In genomic region chrX:139889760-139890159, GRCh38 we compare ENCODE assay signal across 17 cellular contexts. TPM values are rescaled to one million over a fixed set of nuclear protein-coding genes. Genes with fewer than 3 reads are reported as not detected.
A peak's percentile ranks its signal among the peaks of the same experiment; 100 is the strongest.
DNase-seq lines count a peak whose midpoint lies in the region; ATAC-seq and TF ChIP-seq lines count a peak whose summit lies in the region.
"Had no signal": no experiment of that assay in that cellular context is flagged by ENCODE, and none has a peak within 500 bp of the region (broad histone marks: within the 10 kb centered on the region; RNA-seq: fewer than 3 reads in every experiment).

No MANE protein-coding gene starts in this region.

- no peaks in the 10 kb centered on the region for H4K20me1 ChIP-seq in neural progenitor cell (ENCODE audit: low read depth)

- H3K4me2 ChIP-seq in neural progenitor cell, result no peak overlapping the region

- no peak for TF ChIP-seq CTCF in HEK293 (tag by site-specific recombination; IDR thresholded peaks at IDR 0.05)
- TF ChIP-seq CTCF in foreskin keratinocyte (conservative IDR thresholded peaks at IDR 0.05), result no peak
- no peak for TF ChIP-seq CTCF in neural progenitor cell (IDR thresholded peaks at IDR 0.05)

- no peak overlapping the region for H3K27ac Mint-ChIP-seq in neural progenitor cell
- H3K27ac Mint-ChIP-seq: activated naive CD8-positive, alpha-beta T cell treated with anti-CD3 and anti-CD28 coated beads, Interleukin-2, amount 50 U/mL, for 24 hours; natural killer cell treated with Interleukin-12 subunit alpha and Interleukin-12 subunit beta and Interleukin-15 and Interleukin-18, amount 100 ng/mL, for 72 hours had no signal

- H3K4me1 Mint-ChIP-seq in neural progenitor cell, result no peaks in the 10 kb centered on the region

- H3K27me3 ChIP-seq in adipocyte (replicated peaks; ENCODE audit: control insufficient read depth, insufficient read depth, low read length) (no peaks in the 10 kb centered on the region), foreskin keratinocyte (no peaks in the 10 kb centered on the region), neural progenitor cell (no peaks in the 10 kb centered on the region)
- H3K27me3 ChIP-seq: esophagus squamous epithelium, SJCRH30, testis had no signal

- H3K4me3 Mint-ChIP-seq in neural progenitor cell, result no peak overlapping the region
- H3K4me3 Mint-ChIP-seq: activated naive CD8-positive, alpha-beta T cell treated with anti-CD3 and anti-CD28 coated beads, Interleukin-2, amount 50 U/mL, for 24 hours; activated T-cell treated with anti-CD3 and anti-CD28 coated beads, Interleukin-2, amount 50 U/mL, for 4 hours; natural killer cell treated with Interleukin-12 subunit alpha and Interleukin-12 subunit beta and Interleukin-15 and Interleukin-18, amount 100 ng/mL, for 72 hours had no signal

- no peaks in the 10 kb centered on the region for H3K36me3 Mint-ChIP-seq in neural progenitor cell
- H3K36me3 Mint-ChIP-seq: natural killer cell treated with Interleukin-12 subunit alpha and Interleukin-12 subunit beta and Interleukin-15 and Interleukin-18, amount 100 ng/mL, for 72 hours had no signal

- H3K9me3 ChIP-seq in HEK293 (ENCODE audit: control insufficient read depth, insufficient read depth, low read depth, low read length) (no peaks in the 10 kb centered on the region), adipocyte (ENCODE audit: control insufficient read depth, low read length) (no peaks in the 10 kb centered on the region), neural progenitor cell (ENCODE audit: low read depth) (peaks cover 13% of the 10 kb centered on the region)
- H3K9me3 ChIP-seq: esophagus squamous epithelium, SJCRH30, testis had no signal

- H2AFZ ChIP-seq in neural progenitor cell (replicated peaks), result no peak overlapping the region

- DNase-seq in ACHN (peak; percentile 5), adipocyte (ENCODE audit: low read depth) (peak; percentile 42), foreskin keratinocyte (peak in 1 of 2 donors; percentile 37), neural progenitor cell (ENCODE audit: low spot score) (no peak)
- no peak for DNase-seq in activated CD8-positive, alpha-beta memory T cell treated with anti-CD3 and anti-CD28 coated beads, Interleukin-2, amount 50 U/mL, for 4 hours
- DNase-seq: activated naive CD8-positive, alpha-beta T cell treated with anti-CD3 and anti-CD28 coated beads, Interleukin-2, amount 50 U/mL, for 24 hours; activated T-cell treated with anti-CD3 and anti-CD28 coated beads, Interleukin-2, amount 50 U/mL, for 4 hours; esophagus squamous epithelium; NCI-H1048; NCI-H446; SJCRH30; testis had no signal

- H3K79me2 ChIP-seq in neural progenitor cell (ENCODE audit: low read depth), result peaks cover 20% of the 10 kb centered on the region

- no peak overlapping the region for H3K4me3 ChIP-seq in HEK293 (ENCODE audit: low read depth, low read length)
- no peak overlapping the region for H3K4me3 ChIP-seq in adipocyte (ENCODE audit: low read length)
- H3K4me3 ChIP-seq in neural progenitor cell, result no peak overlapping the region
- H3K4me3 ChIP-seq: esophagus squamous epithelium, SJCRH30, testis had no signal

- no peaks in the 10 kb centered on the region for H3K4me1 ChIP-seq in HEK293 (ENCODE audit: control insufficient read depth, insufficient read depth, low read length)
- peaks cover 3% of the 10 kb centered on the region for H3K4me1 ChIP-seq in adipocyte (ENCODE audit: control insufficient read depth, insufficient read depth, low read length)
- peaks cover 13% of the 10 kb centered on the region for H3K4me1 ChIP-seq in foreskin keratinocyte
- H3K4me1 ChIP-seq in neural progenitor cell, result no peaks in the 10 kb centered on the region
- H3K4me1 ChIP-seq: SJCRH30, testis had no signal

- H3K27ac ChIP-seq in HEK293 (ENCODE audit: extremely low read depth, low read depth, low read length) (no peak overlapping the region), foreskin keratinocyte (no peak overlapping the region), neural progenitor cell (no peak overlapping the region)
- H3K27ac ChIP-seq: esophagus squamous epithelium, SJCRH30, testis had no signal

- CTCF ChIA-PET in HEK293 (lab: Yijun Ruan, JAX), result interaction anchor here (0.6 kb wide), 2 partner anchors 21 to 77 kb away, joined by 3 to 4 read pairs; no protein-coding TSS in a partner anchor

- H3K9me3 Mint-ChIP-seq in neural progenitor cell, result peaks cover 2% of the 10 kb centered on the region
- H3K9me3 Mint-ChIP-seq: activated naive CD8-positive, alpha-beta T cell treated with anti-CD3 and anti-CD28 coated beads, Interleukin-2, amount 50 U/mL, for 24 hours; activated T-cell treated with anti-CD3 and anti-CD28 coated beads, Interleukin-2, amount 50 U/mL, for 4 hours; natural killer cell treated with Interleukin-12 subunit alpha and Interleukin-12 subunit beta and Interleukin-15 and Interleukin-18, amount 100 ng/mL, for 72 hours had no signal

- H3F3A ChIP-seq in neural progenitor cell (ENCODE audit: low read depth), result no peaks in the 10 kb centered on the region

- H3K27me3 Mint-ChIP-seq in neural progenitor cell (ENCODE audit: insufficient read depth, low read depth), result no peaks in the 10 kb centered on the region
- H3K27me3 Mint-ChIP-seq: activated naive CD8-positive, alpha-beta T cell treated with anti-CD3 and anti-CD28 coated beads, Interleukin-2, amount 50 U/mL, for 24 hours; natural killer cell treated with Interleukin-12 subunit alpha and Interleukin-12 subunit beta and Interleukin-15 and Interleukin-18, amount 100 ng/mL, for 72 hours had no signal

- H3K9ac ChIP-seq in adipocyte (ENCODE audit: low read length), result no peak overlapping the region
- no peak overlapping the region for H3K9ac ChIP-seq in neural progenitor cell

- H3K36me3 ChIP-seq in HEK293 (ENCODE audit: control insufficient read depth in 2 of 2, insufficient read depth in 1 of 2, low read length in 2 of 2) (peaks cover 0 to 6% of the 10 kb centered on the region in 2 experiments; a peak in 2 of 3 replicates), adipocyte (ENCODE audit: control insufficient read depth, insufficient read depth, low read length, severe bottlenecking) (no peaks in the 10 kb centered on the region), neural progenitor cell (no peaks in the 10 kb centered on the region)
- H3K36me3 ChIP-seq: esophagus squamous epithelium, SJCRH30 had no signal

- in situ Hi-C loops in ACHN (cut with HindIII; ENCODE audit: low pct_ligation_motif_present, low pct_unique_long_range_greater_than_20kb, low sequenced_read_pairs), result no loop called here

- POLR2A ChIA-PET in HEK293 (lab: Yijun Ruan, JAX), result no interaction called here

- peak; percentile 38 for ATAC-seq in foreskin keratinocyte
- ATAC-seq in GM19328 (IDR thresholded peaks at IDR 0.05; ENCODE audit: unreplicated experiment), result no peak
- no peak for ATAC-seq in HG02623 (IDR thresholded peaks at IDR 0.05; ENCODE audit: unreplicated experiment)
- ATAC-seq: activated naive CD8-positive, alpha-beta T cell treated with anti-CD3 and anti-CD28 coated beads, Interleukin-2, amount 50 U/mL, for 24 hours; activated T-cell treated with anti-CD3 and anti-CD28 coated beads, Interleukin-2, amount 50 U/mL, for 4 hours; HepG2; natural killer cell treated with Interleukin-12 subunit alpha and Interleukin-12 subunit beta and Interleukin-15 and Interleukin-18, amount 100 ng/mL, for 72 hours had no signal

TF ChIP-seq in HEK293, 187 proteins besides CTCF, POLR2A, EP300 and RAD21:
- 0 out of 2 replicates have a peak, but pooled peaks have one; percentile 26 for TF ChIP-seq PRDM6 (tag by site-specific recombination; IDR thresholded peaks at IDR 0.05)
- no peak for TF ChIP-seq ZNF555 (tag by site-specific recombination; conservative IDR thresholded peaks at IDR 0.05)
- no peak for TF ChIP-seq ZNF626 (tag by site-specific recombination; IDR thresholded peaks at IDR 0.05)

RNA-seq across cellular contexts. Expression of gene ATP11C, which starts 43.1 kb away (rescaled TPM):
- total RNA-seq in foreskin keratinocyte (15.9 and 16.8 TPM in 2 replicates), neural progenitor cell (ENCODE audit: low replicate concordance) (43.6 and 68.0 TPM in 2 replicates)
- polyA plus RNA-seq in foreskin keratinocyte, result 5.1 and 5.2 TPM in 2 replicates

Comparison
In these comparisons a context has a peak if more than half of its experiments do, and no peak if none do; other contexts are left out.
1. DNase-seq: peak in ACHN (single experiment) and adipocyte (single experiment); none in activated CD8-positive, alpha-beta memory T cell treated with anti-CD3 and anti-CD28 coated beads, Interleukin-2, amount 50 U/mL, for 4 hours (single experiment) and neural progenitor cell (single experiment).